ENCODE assay signal across 7 cellular contexts in genomic region chr3:195204360-195205166, GRCh38.
A peak's percentile ranks its signal among the peaks of the same experiment; 100 is the strongest.
DNase-seq lines count a peak whose midpoint lies in the region; ATAC-seq and TF ChIP-seq lines count a peak whose summit lies in the region.

No MANE protein-coding gene starts in this region.

- intact Hi-C loops in Panc1 (cut with micrococcal nuclease; ENCODE audit: unreplicated experiment), result no loop called here
- intact Hi-C loops in left cardiac atrium (cut with DNase I), result no loop called here
- intact Hi-C loops in stomach (cut with DNase I; ENCODE audit: low total_unique reads), result no loop called here

- 42 to 56% (median 43%) methylated on average over 13 of the region's 13 CpGs for WGBS in stomach, 5 donors

- no peaks in the 10 kb centered on the region for H3K27me3 Mint-ChIP-seq in T-cell

- H3K9me3 Mint-ChIP-seq in T-cell, result no peaks in the 10 kb centered on the region

- POLR2A ChIA-PET in Panc1 (lab: Charles Lee) (no interaction called here), T-cell (lab: Charles Lee) (no interaction called here)

- TF ChIP-seq POLR2A in stomach (IDR thresholded peaks at IDR 0.05), result no peak

- CTCF ChIA-PET in Panc1 (lab: Charles Lee) (no interaction called here), T-cell (lab: Charles Lee) (interaction anchor here in 1 of 2 donors (0.7 kb wide), 1 partner anchor 17 kb away, joined by 3 read pairs; no protein-coding TSS in a partner anchor)

- H3K36me3 Mint-ChIP-seq in T-cell, result peaks cover 3% of the 10 kb centered on the region

- H3K27me3 ChIP-seq in Panc1 (ENCODE audit: control insufficient read depth, insufficient read depth, low read length) (no peaks in the 10 kb centered on the region), stomach (no peaks in the 10 kb centered on the region)

- H3K4me3 ChIP-seq in Panc1 (ENCODE audit: low read depth in 2 of 2, low read length in 2 of 2) (no peak overlapping the region), stomach (no peak overlapping the region)

- H3K4me1 ChIP-seq in Panc1 (ENCODE audit: control insufficient read depth, insufficient read depth, low read length) (peaks cover 8% of the 10 kb centered on the region; the same call in 1 of the 2 replicates), stomach (peaks cover 13 to 37% (median 24%) of the 10 kb centered on the region in 4 donors)

- DNase-seq in Panc1 (ENCODE audit: low read depth, low spot score), result no peak
- DNase-seq in left cardiac atrium, result no peak
- peak; percentile 24 for DNase-seq in stomach
- DNase-seq in T-cell, result no peak
- DNase-seq in stimulated activated CD4-positive, alpha-beta T cell treated with anti-CD3 and anti-CD28 coated beads, Interleukin-2, amount 100 ng/mL, for 48 hours, result no peak

- TF ChIP-seq CTCF in Panc1 (IDR thresholded peaks at IDR 0.05), result no peak
- TF ChIP-seq CTCF in stomach (IDR thresholded peaks at IDR 0.05), result no peak

- ATAC-seq in HG02678 (IDR thresholded peaks at IDR 0.05; ENCODE audit: unreplicated experiment) (peak; percentile 27), Panc1 (no peak), left cardiac atrium (peak; percentile 20 to 35), T-cell (replicated peaks in 1 of 4) (no peak), HG02884 (IDR thresholded peaks at IDR 0.05; ENCODE audit: unreplicated experiment) (no peak)

- H3K9me3 ChIP-seq in Panc1 (ENCODE audit: control insufficient read depth, insufficient read depth, low read depth, low read length) (no peaks in the 10 kb centered on the region), stomach (no peaks in the 10 kb centered on the region)

- no TSS peak for BruUV-seq in Panc1 (replicated peaks; lab: Mats Ljungman, UMichigan)

- TF ChIP-seq EP300 in stomach (IDR thresholded peaks at IDR 0.05), result no peak

- H3K4me1 Mint-ChIP-seq in T-cell, result peaks cover 18 to 19% (median 18%) of the 10 kb centered on the region in 3 donors

- peak overlapping the region in 1 of 3 donors; percentile 29 for H3K4me3 Mint-ChIP-seq in T-cell

- in situ Hi-C loops in Panc1 (cut with HindIII; ENCODE audit: low pct_unique_long_range_greater_than_20kb, low sequenced_read_pairs), result no loop called here

- peak overlapping the region in 1 of 2 donors; percentile 54 for H3K27ac Mint-ChIP-seq in T-cell

- H3K36me3 ChIP-seq in Panc1 (ENCODE audit: control insufficient read depth, insufficient read depth, low read length), result no peaks in the 10 kb centered on the region
- H3K36me3 ChIP-seq in stomach, result no peaks in the 10 kb centered on the region

- H3K27ac ChIP-seq in Panc1 (ENCODE audit: low read length) (peak overlapping the region; percentile 0; the same call in 1 of the 2 replicates), stomach (peak overlapping the region; percentile 9 to 67 (median 50))

Comparison
In these comparisons a context has a peak if more than half of its experiments do, and no peak if none do; other contexts are left out.
1. ATAC-seq: peak in HG02678 (single experiment) and left cardiac atrium (2 of 2); none in Panc1 (single experiment), T-cell (0 of 4) and HG02884 (single experiment).